ENCODE assay signal across 22 cellular contexts in genomic region chr3:48678566-48679380, GRCh38. TPM values are rescaled to one million over a fixed set of nuclear protein-coding genes. Genes with fewer than 3 reads are reported as not detected.
"Had no signal": no experiment of that assay in that cellular context is flagged by ENCODE, and none has a peak within 500 bp of the region (broad histone marks: within the 10 kb centered on the region; RNA-seq: fewer than 3 reads in every experiment).

No MANE protein-coding gene starts in this region.

- H3K9me3 ChIP-seq: adrenal gland, colonic mucosa, testis had no signal

- ATAC-seq: activated CD4-positive, alpha-beta T cell treated with anti-CD3 and anti-CD28 coated beads for 36 hours; activated T-helper 17 cell treated with anti-CD3 and anti-CD28 coated beads, Interleukin-2, amount 50 U/mL, for 72 hours; foreskin keratinocyte; natural killer cell treated with Interleukin-12 subunit alpha and Interleukin-12 subunit beta and Interleukin-15 and Interleukin-18, amount 100 ng/mL, for 72 hours; stimulated activated naive CD8-positive, alpha-beta T cell treated with anti-CD3 and anti-CD28 coated beads, Interleukin-15, amount 100 ng/mL, for 72 hours had no signal

- H3K27ac ChIP-seq: adrenal gland, colonic mucosa, foreskin keratinocyte, testis, WERI-Rb-1 had no signal

- DNase-seq: activated CD4-positive, alpha-beta T cell treated with anti-CD3 and anti-CD28 coated beads for 36 hours; activated naive CD4-positive, alpha-beta T cell treated with anti-CD3 and anti-CD28 coated beads for 36 hours; activated T-cell treated with anti-CD3 and anti-CD28 coated beads for 4 hours; adrenal gland; caudate nucleus; colonic mucosa; foreskin keratinocyte; immature natural killer cell; occipital lobe; stimulated activated CD4-positive, alpha-beta T cell treated with anti-CD3 and anti-CD28 coated beads, Interleukin-2, amount 100 ng/mL, for 48 hours; stimulated activated CD8-positive, alpha-beta memory T cell treated with anti-CD3 and anti-CD28 coated beads, Interleukin-4, amount 100 ng/mL, for 48 hours; stimulated activated naive CD8-positive, alpha-beta T cell treated with anti-CD3 and anti-CD28 coated beads, Interleukin-15, amount 100 ng/mL, for 72 hours; T-helper 1 cell; testis; WERI-Rb-1 had no signal

- H3K36me3 ChIP-seq: colonic mucosa had no signal

- H3K27me3 ChIP-seq: adrenal gland, colonic mucosa, foreskin keratinocyte, testis had no signal

- FAIRE-seq: endothelial cell of umbilical vein had no signal

- H3K4me3 ChIP-seq: adrenal gland, colonic mucosa, testis had no signal

RNA-seq across cellular contexts. Expression of gene TMEM89, which starts 57.2 kb away (rescaled TPM):
- total RNA-seq: activated CD8-positive, alpha-beta memory T cell treated with anti-CD3 and anti-CD28 coated beads for 36 hours; activated naive CD4-positive, alpha-beta T cell treated with anti-CD3 and anti-CD28 coated beads for 36 hours; adrenal gland; endothelial cell of umbilical vein; lung microvascular endothelial cell; natural killer cell treated with Interleukin-12 subunit alpha and Interleukin-12 subunit beta and Interleukin-15 and Interleukin-18, amount 100 ng/mL, for 72 hours; occipital lobe; pulmonary artery endothelial cell; urinary bladder had no signal
- polyA plus RNA-seq: adrenal gland, endothelial cell of umbilical vein, immature natural killer cell, urinary bladder had no signal
